In genomic region chr7:64998865-64999164, GRCh38 we compare ENCODE assay signal across 17 cellular contexts. TPM values are rescaled to one million over a fixed set of nuclear protein-coding genes. Genes with fewer than 3 reads are reported as not detected.
DNase-seq lines count a peak whose midpoint lies in the region; ATAC-seq, FAIRE-seq and TF ChIP-seq lines count a peak whose summit lies in the region.
"Had no signal": no experiment of that assay in that cellular context is flagged by ENCODE, and none has a peak within 500 bp of the region (broad histone marks: within the 10 kb centered on the region; RNA-seq: fewer than 3 reads in every experiment).

No MANE protein-coding gene starts in this region.

- H3K27ac Mint-ChIP-seq in progenitor cell of endocrine pancreas, result peak overlapping the region; percentile 56
- no peak overlapping the region for H3K27ac Mint-ChIP-seq in immature natural killer cell
- H3K27ac Mint-ChIP-seq: T-helper 17 cell had no signal

- CTCF ChIA-PET in HepG2 (lab: Yijun Ruan, JAX; ENCODE audit: low intra/inter-chr PET ratio, low total read pairs), result no interaction called here

- POLR2A ChIA-PET in HepG2 (lab: Yijun Ruan, JAX), result interaction anchor here (1.2 kb wide), 1 partner anchor 37 kb away, joined by 5 read pairs; no protein-coding TSS in a partner anchor

- FAIRE-seq in HepG2 (lab: Jason Lieb, UNC), result no peak
- FAIRE-seq: A549, frontal cortex had no signal

- H3K27me3 Mint-ChIP-seq in progenitor cell of endocrine pancreas (no peaks in the 10 kb centered on the region), immature natural killer cell (ENCODE audit: low read depth in 3 of 3) (peaks cover 0 to 3% (median 0%) of the 10 kb centered on the region in 3 donors)
- H3K27me3 Mint-ChIP-seq: effector memory CD8-positive, alpha-beta T cell; T-helper 17 cell had no signal

- H2AFZ ChIP-seq in HepG2 (ENCODE audit: low read length), result no peak overlapping the region

- DNase-seq in HepG2 (ENCODE audit: low spot score) (no peak), right lobe of liver (no peak), coronary artery (ENCODE audit: low spot score) (no peak), progenitor cell of endocrine pancreas (ENCODE audit: low spot score, unreplicated experiment) (no peak), upper lobe of right lung (no peak), putamen (ENCODE audit: low spot score) (no peak), immature natural killer cell (no peak), OCI-M1 (lab: John Stamatoyannopoulos, UW) (no peak)
- DNase-seq: activated CD4-positive, alpha-beta T cell treated with anti-CD3 and anti-CD28 coated beads for 4 hours; activated naive CD4-positive, alpha-beta T cell treated with anti-CD3 and anti-CD28 coated beads, Interleukin-2, amount 50 U/mL, for 16 hours; effector memory CD8-positive, alpha-beta T cell; NCI-H2107; NCI-H526 treated with DMSO at 0.1 percent for 48 hours; stimulated activated CD4-positive, alpha-beta T cell treated with anti-CD3 and anti-CD28 coated beads, Interleukin-12 subunit alpha, Interleukin-12 subunit beta, amount 100 ng/mL, for 4 hours; T-helper 17 cell had no signal

- TF ChIP-seq POLR2A in HepG2 (IDR thresholded peaks at IDR 0.05; ENCODE audit: insufficient read depth in 1 of 2, low read depth in 2 of 2, low read length in 2 of 2), result no peak
- no peak for TF ChIP-seq POLR2A in right lobe of liver (IDR thresholded peaks at IDR 0.05)

- H3K9ac ChIP-seq in HepG2 (ENCODE audit: insufficient read depth, low read depth, low read length), result peak overlapping the region; percentile 63

- H3K4me3 ChIP-seq in HepG2 (replicated peaks in 1 of 3; ENCODE audit: insufficient read depth in 1 of 3, low read depth in 2 of 3, low read length in 3 of 3), result peak overlapping the region in 1 of 3 experiments; percentile 12; a peak in 1 of 6 replicates
- H3K4me3 ChIP-seq in right lobe of liver, result no peak overlapping the region
- peak overlapping the region; percentile 14 for H3K4me3 ChIP-seq in coronary artery
- no peak overlapping the region for H3K4me3 ChIP-seq in upper lobe of right lung
- H3K4me3 ChIP-seq: A549 had no signal

- H4K20me1 ChIP-seq in HepG2 (ENCODE audit: insufficient read depth, low read length), result no peaks in the 10 kb centered on the region

- H3K9me3 Mint-ChIP-seq in progenitor cell of endocrine pancreas (ENCODE audit: low read depth), result peaks cover 68% of the 10 kb centered on the region
- H3K9me3 Mint-ChIP-seq in immature natural killer cell, result peaks cover 4 to 29% (median 16%) of the 10 kb centered on the region in 6 donors

- no peak for TF ChIP-seq EP300 in HepG2 (IDR thresholded peaks at IDR 0.05; ENCODE audit: low read depth in 2 of 2, low read length in 2 of 2)
- TF ChIP-seq EP300 in HepG2 (CRISPR knock-in tag; IDR thresholded peaks at IDR 0.05; ENCODE audit: borderline replicate concordance), result no peak

- no peaks in the 10 kb centered on the region for H3K4me1 Mint-ChIP-seq in progenitor cell of endocrine pancreas (ENCODE audit: low read depth)
- H3K4me1 Mint-ChIP-seq in immature natural killer cell, result peaks cover 40 to 65% of the 10 kb centered on the region in 2 donors

- TF ChIP-seq CTCF in HepG2 (CRISPR knock-in tag; IDR thresholded peaks at IDR 0.05), result no peak
- TF ChIP-seq CTCF in right lobe of liver (IDR thresholded peaks at IDR 0.05), result no peak
- TF ChIP-seq CTCF in coronary artery (IDR thresholded peaks at IDR 0.05), result no peak
- no peak for TF ChIP-seq CTCF in progenitor cell of endocrine pancreas (IDR thresholded peaks at IDR 0.05; ENCODE audit: unreplicated experiment)
- TF ChIP-seq CTCF in upper lobe of right lung (IDR thresholded peaks at IDR 0.05), result no peak

- H3K9me3 ChIP-seq in HepG2 (ENCODE audit: low read length) (peaks cover 13% of the 10 kb centered on the region; the same call in 1 of the 2 replicates), right lobe of liver (peaks cover 0 to 7% (median 0%) of the 10 kb centered on the region in 4 donors), upper lobe of right lung (peaks cover 13% of the 10 kb centered on the region)

- no peak for ATAC-seq in HepG2
- ATAC-seq in right lobe of liver, result no peak
- ATAC-seq in upper lobe of right lung, result no peak
- ATAC-seq: A549; effector memory CD8-positive, alpha-beta T cell had no signal

- peaks cover 32% of the 10 kb centered on the region for H3K79me2 ChIP-seq in HepG2 (ENCODE audit: insufficient read depth, low read length)

- H3K27me3 ChIP-seq in HepG2 (ENCODE audit: control insufficient read depth in 1 of 2, insufficient read depth in 2 of 2, low read length in 2 of 2), result no peaks in the 10 kb centered on the region
- H3K27me3 ChIP-seq in right lobe of liver, result no peaks in the 10 kb centered on the region
- no peaks in the 10 kb centered on the region for H3K27me3 ChIP-seq in upper lobe of right lung

- H3K4me3 Mint-ChIP-seq in progenitor cell of endocrine pancreas (ENCODE audit: low read depth) (no peak overlapping the region), immature natural killer cell (no peak overlapping the region)
- H3K4me3 Mint-ChIP-seq: effector memory CD8-positive, alpha-beta T cell; T-helper 17 cell had no signal

- H3K4me2 ChIP-seq in HepG2 (ENCODE audit: low read depth, low read length), result peak overlapping the region; percentile 52
- H3K4me2 ChIP-seq: A549 had no signal

- in situ Hi-C loops in HepG2 (cut with HindIII; ENCODE audit: extremely low pct_ligation_motif_present, low pct_unique_long_range_greater_than_20kb), result no loop called here

- H3K36me3 Mint-ChIP-seq in progenitor cell of endocrine pancreas (ENCODE audit: insufficient read depth), result peaks cover 87% of the 10 kb centered on the region
- H3K36me3 Mint-ChIP-seq in immature natural killer cell, result peaks cover 49 to 54% (median 50%) of the 10 kb centered on the region in 3 donors

- 92% methylated on average over 7 of the region's 7 CpGs for WGBS in HepG2 (ENCODE audit: low lambda C conversion rate)
- WGBS in right lobe of liver (ENCODE audit: insufficient coverage, low coverage, low lambda C conversion rate, missing lambda C conversion rate), result 86% methylated on average over 5 of the region's 7 CpGs

- TF ChIP-seq RAD21 in HepG2 (CRISPR knock-in tag; IDR thresholded peaks at IDR 0.05), result no peak

- peak overlapping the region; percentile 90 for H3K27ac ChIP-seq in HepG2 (ENCODE audit: extremely low read length, insufficient read depth, low read length)
- H3K27ac ChIP-seq in right lobe of liver, result peak overlapping the region in 1 of 3 donors; percentile 17
- peak overlapping the region in 1 of 2 donors; percentile 57 for H3K27ac ChIP-seq in coronary artery
- H3K27ac ChIP-seq in upper lobe of right lung, result peak overlapping the region; percentile 61
- H3K27ac ChIP-seq: A549 had no signal

- TSS peak; percentile 30 for BruUV-seq in HepG2 (replicated peaks; lab: Mats Ljungman, UMichigan)

- intact Hi-C loops in HepG2 (cut with micrococcal nuclease; ENCODE audit: unreplicated experiment), result no loop called here
- intact Hi-C loops in right lobe of liver (cut with DNase I), result no loop called here
- intact Hi-C loops in upper lobe of right lung (cut with DNase I), result no loop called here

- H3K36me3 ChIP-seq in HepG2 (replicated peaks in 1 of 2; ENCODE audit: control insufficient read depth in 1 of 2, insufficient read depth in 2 of 2, low read length in 2 of 2) (peaks cover 0 to 18% of the 10 kb centered on the region in 2 experiments; a peak in 4 of 5 replicates), right lobe of liver (no peaks in the 10 kb centered on the region), upper lobe of right lung (no peaks in the 10 kb centered on the region)

- peaks cover 68% of the 10 kb centered on the region for H3K4me1 ChIP-seq in HepG2 (ENCODE audit: insufficient read depth, low read length)
- H3K4me1 ChIP-seq in right lobe of liver, result peaks cover 0 to 12% (median 5%) of the 10 kb centered on the region in 4 donors
- H3K4me1 ChIP-seq in upper lobe of right lung, result peaks cover 26% of the 10 kb centered on the region
- H3K4me1 ChIP-seq: A549 had no signal

RNA-seq across cellular contexts. Expression of gene ERV3-1, which starts 7.7 kb away (rescaled TPM):
- total RNA-seq in HepG2 (2016; rRNA removed; fragmentation: Illumina TruSeq; extraction: Trizol), result 12.0 and 20.4 TPM in 2 replicates
- total RNA-seq in HepG2 (2016; cell fraction: cytosol; rRNA removed; fragmentation: Illumina TruSeq; extraction: Trizol; ENCODE audit: low read depth), result 4.2 and 5.2 TPM in 2 replicates
- 11.8 and 20.6 TPM in 2 replicates for total RNA-seq in HepG2 (2016; cell fraction: insoluble cytoplasmic fraction; rRNA removed; fragmentation: Illumina TruSeq; extraction: Trizol)
- total RNA-seq in HepG2 (2016; cell fraction: membrane; rRNA removed; fragmentation: Illumina TruSeq; extraction: Trizol), result 10.8 and 11.0 TPM in 2 replicates
- 43.8 and 47.3 TPM in 2 replicates for total RNA-seq in HepG2 (2016; cell fraction: nucleus; rRNA removed; fragmentation: Illumina TruSeq; extraction: Trizol)
- polyA plus RNA-seq in HepG2 (2011; rRNA removed), result 86.3 and 91.5 TPM in 2 replicates
- 34.9 and 51.4 TPM in 2 replicates for polyA plus RNA-seq in HepG2 (2011; cell fraction: cytosol; rRNA removed)
- 133 and 172 TPM in 2 replicates for polyA plus RNA-seq in HepG2 (2011; cell fraction: nucleus; rRNA removed)
- polyA plus RNA-seq in HepG2 (2012), result 61.3 and 79.8 TPM in 2 replicates
- polyA plus RNA-seq in HepG2 (2016; cell fraction: cytosol; fragmentation: Illumina TruSeq; extraction: Trizol; ENCODE audit: low read depth), result 4.3 and 5.7 TPM in 2 replicates
- 11.4 and 12.5 TPM in 2 replicates for polyA plus RNA-seq in HepG2 (2016; cell fraction: insoluble cytoplasmic fraction; fragmentation: Illumina TruSeq; extraction: Trizol; ENCODE audit: low read depth)
- 5.7 and 11.4 TPM in 2 replicates for polyA plus RNA-seq in HepG2 (2016; cell fraction: membrane; fragmentation: Illumina TruSeq; extraction: Trizol; ENCODE audit: low read depth)
- 43.2 and 50.3 TPM in 2 replicates for polyA plus RNA-seq in HepG2 (2016; cell fraction: nucleus; fragmentation: Illumina TruSeq; extraction: Trizol; ENCODE audit: insufficient read depth, low read depth)
- polyA minus RNA-seq in HepG2 (2011; rRNA and poly(A)+ RNA removed; ENCODE audit: low replicate concordance), result 3.1 and 62.8 TPM in 2 replicates
- 25.1 and 31.4 TPM in 2 replicates for polyA minus RNA-seq in HepG2 (2011; cell fraction: cytosol; rRNA and poly(A)+ RNA removed)
- 275 and 346 TPM in 2 replicates for polyA minus RNA-seq in HepG2 (2011; cell fraction: nucleus; rRNA and poly(A)+ RNA removed)
- 1 to 10 TPM; 4.2 to 5.3 (median 4.9) TPM for total RNA-seq in right lobe of liver
- total RNA-seq in progenitor cell of endocrine pancreas, result 69.0 and 77.2 TPM in 2 replicates
- 24.9 TPM for total RNA-seq in upper lobe of right lung
- polyA plus RNA-seq in immature natural killer cell, result 10 to 100 TPM in 1 of 3 donors, 1 to 10 TPM in 2; 6.2 to 16.3 (median 7.3) TPM

RNA-seq across cellular contexts. Expression of gene ZNF117, which starts 8.0 kb away (rescaled TPM):
- total RNA-seq in HepG2 (2016; rRNA removed; fragmentation: Illumina TruSeq; extraction: Trizol) (3.9 and 6.6 TPM in 2 replicates), right lobe of liver (1 to 10 TPM; 1.6 to 3.8 (median 3.0) TPM), progenitor cell of endocrine pancreas (53.7 and 63.3 TPM in 2 replicates), upper lobe of right lung (18.7 TPM)
- 0.18 and 0.51 TPM in 2 replicates for total RNA-seq in HepG2 (2016; cell fraction: cytosol; rRNA removed; fragmentation: Illumina TruSeq; extraction: Trizol; ENCODE audit: low read depth)
- total RNA-seq in HepG2 (2016; cell fraction: insoluble cytoplasmic fraction; rRNA removed; fragmentation: Illumina TruSeq; extraction: Trizol), result 4.1 and 5.5 TPM in 2 replicates
- total RNA-seq in HepG2 (2016; cell fraction: membrane; rRNA removed; fragmentation: Illumina TruSeq; extraction: Trizol), result 0.86 and 1.3 TPM in 2 replicates
- total RNA-seq in HepG2 (2016; cell fraction: nucleus; rRNA removed; fragmentation: Illumina TruSeq; extraction: Trizol), result 17.8 and 18.6 TPM in 2 replicates
- polyA plus RNA-seq in HepG2 (2011; rRNA removed) (20.0 and 20.4 TPM in 2 replicates), immature natural killer cell (under 1 TPM; 0.27 to 0.81 (median 0.70) TPM)
- polyA plus RNA-seq in HepG2 (2011; cell fraction: cytosol; rRNA removed), result 2.5 and 4.6 TPM in 2 replicates
- polyA plus RNA-seq in HepG2 (2011; cell fraction: nucleus; rRNA removed), result 32.2 and 47.0 TPM in 2 replicates
- 11.3 and 17.9 TPM in 2 replicates for polyA plus RNA-seq in HepG2 (2012)
- polyA plus RNA-seq in HepG2 (2016; cell fraction: cytosol; fragmentation: Illumina TruSeq; extraction: Trizol; ENCODE audit: low read depth), result 0.15 and 0.19 TPM in 2 replicates
- 2.3 and 2.9 TPM in 2 replicates for polyA plus RNA-seq in HepG2 (2016; cell fraction: insoluble cytoplasmic fraction; fragmentation: Illumina TruSeq; extraction: Trizol; ENCODE audit: low read depth)
- polyA plus RNA-seq in HepG2 (2016; cell fraction: membrane; fragmentation: Illumina TruSeq; extraction: Trizol; ENCODE audit: low read depth), result 0.51 and 0.56 TPM in 2 replicates
- 38.6 and 39.6 TPM in 2 replicates for polyA plus RNA-seq in HepG2 (2016; cell fraction: nucleus; fragmentation: Illumina TruSeq; extraction: Trizol; ENCODE audit: insufficient read depth, low read depth)
- polyA minus RNA-seq in HepG2 (2011; rRNA and poly(A)+ RNA removed; ENCODE audit: low replicate concordance), result 0.14 and 9.5 TPM in 2 replicates
- 7.1 and 8.9 TPM in 2 replicates for polyA minus RNA-seq in HepG2 (2011; cell fraction: cytosol; rRNA and poly(A)+ RNA removed)
- 175 and 179 TPM in 2 replicates for polyA minus RNA-seq in HepG2 (2011; cell fraction: nucleus; rRNA and poly(A)+ RNA removed)
